Comparison of ENCODE assay signal across 19 cellular contexts in the genomic region with DNA sequence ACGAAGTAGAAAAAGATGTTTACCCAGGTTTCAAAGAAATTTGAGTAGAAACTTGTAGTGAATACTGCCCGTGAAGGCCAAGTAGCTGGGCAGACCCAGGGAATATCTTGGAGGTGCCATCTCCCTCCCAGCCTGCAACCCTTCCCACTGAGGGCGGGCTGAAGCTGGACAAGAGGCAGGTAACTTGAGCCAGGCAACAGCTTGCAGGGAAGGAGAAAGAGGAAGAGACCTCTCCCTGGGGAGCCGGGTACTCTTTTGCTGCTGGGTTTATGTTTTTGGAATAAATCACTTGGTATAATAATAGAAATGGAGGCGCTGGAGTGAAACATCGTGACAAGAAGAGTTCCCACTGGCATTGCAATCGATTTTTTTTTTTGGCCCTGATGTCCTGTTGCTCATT. TPM values are rescaled to one million over a fixed set of nuclear protein-coding genes. Genes with fewer than 3 reads are reported as not detected.
DNase-seq lines count a peak whose midpoint lies in the region; ATAC-seq and TF ChIP-seq lines count a peak whose summit lies in the region.
"Had no signal": no experiment of that assay in that cellular context is flagged by ENCODE, and none has a peak within 500 bp of the region (broad histone marks: within the 10 kb centered on the region; RNA-seq: fewer than 3 reads in every experiment).

No MANE protein-coding gene starts in this region.

- no peak overlapping the region for H3K27ac Mint-ChIP-seq in mesothelial cell of epicardium
- peak overlapping the region in 1 of 10 donors; percentile 63 for H3K27ac Mint-ChIP-seq in naive thymus-derived CD8-positive, alpha-beta T cell

- no peaks in the 10 kb centered on the region for H3K36me3 Mint-ChIP-seq in mesothelial cell of epicardium
- H3K36me3 Mint-ChIP-seq in naive thymus-derived CD8-positive, alpha-beta T cell: no peaks in the 10 kb centered on the region

- no peaks in the 10 kb centered on the region for H3K4me1 Mint-ChIP-seq in mesothelial cell of epicardium
- peaks cover 8 to 26% (median 12%) of the 10 kb centered on the region in 4 donors for H3K4me1 Mint-ChIP-seq in naive thymus-derived CD8-positive, alpha-beta T cell

- no peaks in the 10 kb centered on the region for H3K9me3 Mint-ChIP-seq in mesothelial cell of epicardium
- no peaks in the 10 kb centered on the region for H3K9me3 Mint-ChIP-seq in naive thymus-derived CD8-positive, alpha-beta T cell

- H3K27me3 Mint-ChIP-seq in mesothelial cell of epicardium (ENCODE audit: low read depth): peaks cover 84% of the 10 kb centered on the region
- H3K27me3 Mint-ChIP-seq in naive thymus-derived CD8-positive, alpha-beta T cell: peaks cover 0 to 2% (median 0%) of the 10 kb centered on the region in 5 donors

- no peak for ATAC-seq in naive thymus-derived CD8-positive, alpha-beta T cell
- ATAC-seq: PC-3 had no signal

- DNase-seq in NCI-H1417 (lab: John Stamatoyannopoulos, UW): peak in 2 of 3 experiments; percentile 15 to 85
- DNase-seq in NCI-H1417 treated with DMSO at 0.1 percent for 48 hours (lab: John Stamatoyannopoulos, UW): no peak
- peak; percentile 15 for DNase-seq in NCI-H2029 treated with DMSO at 0.1 percent for 48 hours (lab: John Stamatoyannopoulos, UW)
- DNase-seq in NCI-H69 (lab: John Stamatoyannopoulos, UW): peak; percentile 85
- no peak for DNase-seq in NCI-H2196 treated with DMSO at 0.1 percent for 48 hours (lab: John Stamatoyannopoulos, UW; ENCODE audit: unreplicated experiment)
- no peak for DNase-seq in mesothelial cell of epicardium (ENCODE audit: low spot score in 2 of 2, unreplicated experiment in 2 of 2)
- no peak for DNase-seq in naive thymus-derived CD8-positive, alpha-beta T cell
- DNase-seq: 8988T, DND-41, GF-D8, NCI-H1048, NCI-H2081 treated with DMSO at 0.1 percent for 48 hours, NCI-H446 treated with DMSO at 0.1 percent for 48 hours, PC-3, T-helper 1 cell had no signal

- TF ChIP-seq CTCF in mesothelial cell of epicardium (IDR thresholded peaks at IDR 0.05; ENCODE audit: unreplicated experiment): no peak

- H3K4me3 Mint-ChIP-seq in mesothelial cell of epicardium: no peak overlapping the region
- no peak overlapping the region for H3K4me3 Mint-ChIP-seq in naive thymus-derived CD8-positive, alpha-beta T cell

- POLR2A ChIA-PET in naive thymus-derived CD8-positive, alpha-beta T cell (lab: Charles Lee): interaction anchor here (2.3 kb wide), 1 partner anchor 8 kb away, joined by 7 read pairs; no protein-coding TSS in a partner anchor

- peak overlapping the region; percentile 12 for H3K27ac ChIP-seq in temporal lobe (ENCODE audit: low read depth, low read length)
- H3K27ac ChIP-seq: C4-2B, HL-60, SK-N-MC had no signal

RNA-seq across cellular contexts. Expression of gene JAM3, which starts 49.4 kb away (rescaled TPM):
- 28.5 TPM for total RNA-seq in temporal lobe
- 36.2 to 39.3 TPM (median 37.6 TPM) in 3 replicates for total RNA-seq in mesothelial cell of epicardium
- 1 to 10 TPM; 8.5 to 9.1 TPM for total RNA-seq in naive thymus-derived CD8-positive, alpha-beta T cell
- 1 to 10 TPM; 4.2 to 6.5 (median 4.8) TPM for polyA plus RNA-seq in naive thymus-derived CD8-positive, alpha-beta T cell

Comparison
In these comparisons a context has a peak if more than half of its experiments do, and no peak if none do; other contexts are left out.
1. DNase-seq: peak in NCI-H1417 (2 of 3), NCI-H2029 treated with DMSO at 0.1 percent for 48 hours (single experiment) and NCI-H69 (single experiment); none in NCI-H1417 treated with DMSO at 0.1 percent for 48 hours (single experiment), NCI-H2196 treated with DMSO at 0.1 percent for 48 hours (single experiment), mesothelial cell of epicardium (0 of 2) and naive thymus-derived CD8-positive, alpha-beta T cell (0 of 10).